Comparison of ENCODE assay signal across 9 cellular contexts in genomic region chr19:46487802-46488445, GRCh38. TPM values are rescaled to one million over a fixed set of nuclear protein-coding genes. Genes with fewer than 3 reads are reported as not detected.
DNase-seq lines count a peak whose midpoint lies in the region; ATAC-seq and TF ChIP-seq lines count a peak whose summit lies in the region.
"Had no signal": no experiment of that assay in that cellular context is flagged by ENCODE, and none has a peak within 500 bp of the region (broad histone marks: within the 10 kb centered on the region; RNA-seq: fewer than 3 reads in every experiment).

No MANE protein-coding gene starts in this region.

- intact Hi-C loops in CD8-positive, alpha-beta T cell (cut with DNase I, micrococcal nuclease): loop anchor here (1.0 to 2.0 kb wide), 5 partner anchors 25 to 459 kb away; no protein-coding TSS in a partner anchor
- intact Hi-C loops in Panc1 (cut with micrococcal nuclease; ENCODE audit: unreplicated experiment): loop anchor here (2.0 kb wide), 1 partner anchor 93 kb away; no protein-coding TSS in a partner anchor

- peaks cover 33% of the 10 kb centered on the region for H3K4me1 ChIP-seq in CD8-positive, alpha-beta T cell (ENCODE audit: insufficient read depth, low read length)
- H3K4me1 ChIP-seq in HUES6 (ENCODE audit: control insufficient read depth, insufficient read depth, low read length) (peaks cover 23% of the 10 kb centered on the region), Panc1 (ENCODE audit: control insufficient read depth, insufficient read depth, low read length) (no peaks in the 10 kb centered on the region; the same call in 1 of the 2 replicates), neural progenitor cell (peaks cover 18% of the 10 kb centered on the region), stomach smooth muscle (ENCODE audit: control insufficient read depth, insufficient read depth, low read length) (peaks cover 18% of the 10 kb centered on the region)

- H3K9ac ChIP-seq in HUES6 (ENCODE audit: low read length) (peak overlapping the region; percentile 27), neural progenitor cell (no peak overlapping the region), stomach smooth muscle (ENCODE audit: low read length in 2 of 2) (peak overlapping the region in 1 of 2 donors; percentile 26)

- POLR2A ChIA-PET in CD8-positive, alpha-beta T cell (lab: Charles Lee): no interaction called here
- POLR2A ChIA-PET in Panc1 (lab: Charles Lee): interaction anchor here (0.6 kb wide), 1 partner anchor 93 kb away, joined by 9 read pairs; no protein-coding TSS in a partner anchor

- peak overlapping the region; percentile 97 for H3K4me2 ChIP-seq in neural progenitor cell

- no peaks in the 10 kb centered on the region for H3K9me3 Mint-ChIP-seq in CD8-positive, alpha-beta T cell
- peaks cover 4% of the 10 kb centered on the region for H3K9me3 Mint-ChIP-seq in neural progenitor cell
- H3K9me3 Mint-ChIP-seq: activated naive CD4-positive, alpha-beta T cell treated with anti-CD3 and anti-CD28 coated beads, Interleukin-2, amount 50 U/mL, for 24 hours had no signal

- peaks cover 58% of the 10 kb centered on the region for H3K27me3 Mint-ChIP-seq in CD8-positive, alpha-beta T cell (ENCODE audit: low read depth)
- H3K27me3 Mint-ChIP-seq in neural progenitor cell (ENCODE audit: insufficient read depth, low read depth): peaks cover 25% of the 10 kb centered on the region

- no peak overlapping the region for H3K4me3 Mint-ChIP-seq in CD8-positive, alpha-beta T cell
- peak overlapping the region; percentile 78 for H3K4me3 Mint-ChIP-seq in neural progenitor cell
- H3K4me3 Mint-ChIP-seq: activated naive CD4-positive, alpha-beta T cell treated with anti-CD3 and anti-CD28 coated beads, Interleukin-2, amount 50 U/mL, for 24 hours had no signal

- H3K36me3 Mint-ChIP-seq in CD8-positive, alpha-beta T cell: no peaks in the 10 kb centered on the region
- no peaks in the 10 kb centered on the region for H3K36me3 Mint-ChIP-seq in neural progenitor cell
- H3K36me3 Mint-ChIP-seq: activated naive CD4-positive, alpha-beta T cell treated with anti-CD3 and anti-CD28 coated beads, Interleukin-2, amount 50 U/mL, for 24 hours had no signal

- ATAC-seq in CD8-positive, alpha-beta T cell: peak; percentile 87
- ATAC-seq in Panc1 (peak; percentile 87), HG02798 (IDR thresholded peaks at IDR 0.05; ENCODE audit: poor library complexity, unreplicated experiment) (no peak)

- in situ Hi-C loops in Panc1 (cut with HindIII; ENCODE audit: low pct_unique_long_range_greater_than_20kb, low sequenced_read_pairs): no loop called here

- CTCF ChIA-PET in CD8-positive, alpha-beta T cell (lab: Charles Lee): interaction anchor here (0.7 to 2.9 kb wide), 17 partner anchors 10 to 461 kb away, joined by 3 to 36 read pairs (median 4); partner anchors contain the start of gene DACT3
- CTCF ChIA-PET in Panc1 (lab: Charles Lee): no interaction called here

- no peaks in the 10 kb centered on the region for H3K79me2 ChIP-seq in neural progenitor cell (ENCODE audit: low read depth)

- peak overlapping the region; percentile 97 for H2AFZ ChIP-seq in neural progenitor cell (replicated peaks)

- no peaks in the 10 kb centered on the region for H4K20me1 ChIP-seq in neural progenitor cell (ENCODE audit: low read depth)

- H3K27me3 ChIP-seq in CD8-positive, alpha-beta T cell (ENCODE audit: insufficient read depth, low read length): peaks cover 46% of the 10 kb centered on the region
- H3K27me3 ChIP-seq in HUES6 (ENCODE audit: control insufficient read depth, insufficient read depth, low read length): peaks cover 59% of the 10 kb centered on the region
- H3K27me3 ChIP-seq in Panc1 (ENCODE audit: control insufficient read depth, insufficient read depth, low read length): no peaks in the 10 kb centered on the region
- peaks cover 67% of the 10 kb centered on the region for H3K27me3 ChIP-seq in neural progenitor cell
- H3K27me3 ChIP-seq in stomach smooth muscle (ENCODE audit: control insufficient read depth in 1 of 2, insufficient read depth in 2 of 2, low read length in 2 of 2): peaks cover 37 to 43% of the 10 kb centered on the region in 2 donors

- no peaks in the 10 kb centered on the region for H3K36me3 ChIP-seq in CD8-positive, alpha-beta T cell (ENCODE audit: insufficient read depth, low read length)
- H3K36me3 ChIP-seq in HUES6 (ENCODE audit: control insufficient read depth, insufficient read depth, low read length) (no peaks in the 10 kb centered on the region), Panc1 (ENCODE audit: control insufficient read depth, insufficient read depth, low read length) (no peaks in the 10 kb centered on the region), neural progenitor cell (no peaks in the 10 kb centered on the region), stomach smooth muscle (ENCODE audit: control insufficient read depth in 2 of 2, insufficient read depth in 2 of 2, low read length in 2 of 2) (no peaks in the 10 kb centered on the region)

- TF ChIP-seq CTCF in CD8-positive, alpha-beta T cell (IDR thresholded peaks at IDR 0.05): peak; percentile 76
- peak; percentile 87 for TF ChIP-seq CTCF in Panc1 (IDR thresholded peaks at IDR 0.05)
- TF ChIP-seq CTCF in fibroblast of villous mesenchyme (IDR thresholded peaks at IDR 0.05; ENCODE audit: insufficient read depth, low read depth, low read length): peak; percentile 97
- TF ChIP-seq CTCF in neural progenitor cell (IDR thresholded peaks at IDR 0.05): peak; percentile 91

- H3F3A ChIP-seq in neural progenitor cell (ENCODE audit: low read depth): peaks cover 20% of the 10 kb centered on the region

- no peaks in the 10 kb centered on the region for H3K9me3 ChIP-seq in CD8-positive, alpha-beta T cell (ENCODE audit: low read length)
- H3K9me3 ChIP-seq in HUES6 (ENCODE audit: control insufficient read depth, insufficient read depth, low read depth, low read length): no peaks in the 10 kb centered on the region
- H3K9me3 ChIP-seq in Panc1 (ENCODE audit: control insufficient read depth, insufficient read depth, low read depth, low read length): no peaks in the 10 kb centered on the region
- no peaks in the 10 kb centered on the region for H3K9me3 ChIP-seq in neural progenitor cell (ENCODE audit: low read depth)
- H3K9me3 ChIP-seq in stomach smooth muscle (ENCODE audit: control insufficient read depth in 2 of 2, low read length in 2 of 2): no peaks in the 10 kb centered on the region

- DNase-seq in CD8-positive, alpha-beta T cell: peak; percentile 58 to 86 (median 72)
- DNase-seq in Panc1 (ENCODE audit: low read depth, low spot score): peak; percentile 27
- peak; percentile 58 to 64 for DNase-seq in activated T-helper 1 cell treated with anti-CD3 and anti-CD28 coated beads, Interleukin-2, amount 50 U/mL, for 16 hours (ENCODE audit: low read depth in 1 of 2, low spot score in 1 of 2)
- DNase-seq in fibroblast of villous mesenchyme (ENCODE audit: low read depth): peak; percentile 72
- peak; percentile 91 for DNase-seq in neural progenitor cell (ENCODE audit: low spot score)

- H3K27ac Mint-ChIP-seq in CD8-positive, alpha-beta T cell: no peak overlapping the region
- H3K27ac Mint-ChIP-seq in neural progenitor cell: peak overlapping the region; percentile 10
- H3K27ac Mint-ChIP-seq: activated naive CD4-positive, alpha-beta T cell treated with anti-CD3 and anti-CD28 coated beads, Interleukin-2, amount 50 U/mL, for 24 hours had no signal

- H3K4me1 Mint-ChIP-seq in CD8-positive, alpha-beta T cell (ENCODE audit: low read depth): peaks cover 22% of the 10 kb centered on the region
- peaks cover 39% of the 10 kb centered on the region for H3K4me1 Mint-ChIP-seq in neural progenitor cell

- no peak overlapping the region for H3K4me3 ChIP-seq in CD8-positive, alpha-beta T cell (ENCODE audit: low read depth, low read length)
- peak overlapping the region; percentile 61 for H3K4me3 ChIP-seq in HUES6 (ENCODE audit: low read depth, low read length)
- peak overlapping the region; percentile 15 to 33; a peak in 3 of 4 replicates for H3K4me3 ChIP-seq in Panc1 (ENCODE audit: low read depth in 2 of 2, low read length in 2 of 2)
- H3K4me3 ChIP-seq in fibroblast of villous mesenchyme (ENCODE audit: low read depth, low read length): peak overlapping the region; percentile 54
- H3K4me3 ChIP-seq in neural progenitor cell: peak overlapping the region; percentile 49
- H3K4me3 ChIP-seq in stomach smooth muscle (ENCODE audit: low read length in 2 of 2): peak overlapping the region; percentile 50 to 71

- no peak overlapping the region for H3K27ac ChIP-seq in CD8-positive, alpha-beta T cell (ENCODE audit: low read depth, low read length)
- no peak overlapping the region for H3K27ac ChIP-seq in HUES6 (ENCODE audit: low read depth, low read length)
- no peak overlapping the region for H3K27ac ChIP-seq in Panc1 (ENCODE audit: low read length)
- H3K27ac ChIP-seq in neural progenitor cell: no peak overlapping the region
- H3K27ac ChIP-seq in stomach smooth muscle (ENCODE audit: low read length): no peak overlapping the region

- BruUV-seq in Panc1 (replicated peaks; lab: Mats Ljungman, UMichigan): no TSS peak

RNA-seq across cellular contexts. Expression of gene PNMA8B, which starts 7.7 kb away (rescaled TPM):
- total RNA-seq in CD8-positive, alpha-beta T cell: not detected
- not detected for total RNA-seq in Panc1 (2021; ENCODE audit: unreplicated experiment)
- not detected for polyA plus RNA-seq in Panc1 (2012; ENCODE audit: insufficient read length)
- 0.32 and 0.43 TPM in 2 replicates for total RNA-seq in fibroblast of villous mesenchyme
- 0.09 and 3.9 TPM in 2 replicates for total RNA-seq in neural progenitor cell (ENCODE audit: low replicate concordance)

RNA-seq across cellular contexts. Expression of gene PNMA8A, which starts 16.6 kb away (rescaled TPM):
- total RNA-seq in CD8-positive, alpha-beta T cell: not detected
- total RNA-seq in Panc1 (2021; ENCODE audit: unreplicated experiment): not detected
- not detected for polyA plus RNA-seq in Panc1 (2012; ENCODE audit: insufficient read length)
- 0.97 and 9.9 TPM in 2 replicates for total RNA-seq in fibroblast of villous mesenchyme
- total RNA-seq in neural progenitor cell (ENCODE audit: low replicate concordance): 42.5 and 43.9 TPM in 2 replicates

RNA-seq across cellular contexts. Expression of gene PNMA8C, which starts 59.2 kb away (rescaled TPM):
- total RNA-seq in CD8-positive, alpha-beta T cell: under 1 TPM in 1 of 2 experiments, not detected in 1; 0.08 TPM
- total RNA-seq in Panc1 (2021; ENCODE audit: unreplicated experiment) (not detected), fibroblast of villous mesenchyme (under 0.01 TPM in 2 replicates), neural progenitor cell (ENCODE audit: low replicate concordance) (0.58 and 0.74 TPM in 2 replicates)
- not detected for polyA plus RNA-seq in Panc1 (2012; ENCODE audit: insufficient read length)

Comparison
In these comparisons a context has a peak if more than half of its experiments do, and no peak if none do; other contexts are left out.
1. DNase-seq: peak in every context shown above with its lines; median percentile 91 in neural progenitor cell; 72 in CD8-positive, alpha-beta T cell; 72 in fibroblast of villous mesenchyme; 61 in activated T-helper 1 cell treated with anti-CD3 and anti-CD28 coated beads, Interleukin-2, amount 50 U/mL, for 16 hours; 27 in Panc1.